8 cellular contexts compared by ENCODE assay signal in the genomic region with DNA sequence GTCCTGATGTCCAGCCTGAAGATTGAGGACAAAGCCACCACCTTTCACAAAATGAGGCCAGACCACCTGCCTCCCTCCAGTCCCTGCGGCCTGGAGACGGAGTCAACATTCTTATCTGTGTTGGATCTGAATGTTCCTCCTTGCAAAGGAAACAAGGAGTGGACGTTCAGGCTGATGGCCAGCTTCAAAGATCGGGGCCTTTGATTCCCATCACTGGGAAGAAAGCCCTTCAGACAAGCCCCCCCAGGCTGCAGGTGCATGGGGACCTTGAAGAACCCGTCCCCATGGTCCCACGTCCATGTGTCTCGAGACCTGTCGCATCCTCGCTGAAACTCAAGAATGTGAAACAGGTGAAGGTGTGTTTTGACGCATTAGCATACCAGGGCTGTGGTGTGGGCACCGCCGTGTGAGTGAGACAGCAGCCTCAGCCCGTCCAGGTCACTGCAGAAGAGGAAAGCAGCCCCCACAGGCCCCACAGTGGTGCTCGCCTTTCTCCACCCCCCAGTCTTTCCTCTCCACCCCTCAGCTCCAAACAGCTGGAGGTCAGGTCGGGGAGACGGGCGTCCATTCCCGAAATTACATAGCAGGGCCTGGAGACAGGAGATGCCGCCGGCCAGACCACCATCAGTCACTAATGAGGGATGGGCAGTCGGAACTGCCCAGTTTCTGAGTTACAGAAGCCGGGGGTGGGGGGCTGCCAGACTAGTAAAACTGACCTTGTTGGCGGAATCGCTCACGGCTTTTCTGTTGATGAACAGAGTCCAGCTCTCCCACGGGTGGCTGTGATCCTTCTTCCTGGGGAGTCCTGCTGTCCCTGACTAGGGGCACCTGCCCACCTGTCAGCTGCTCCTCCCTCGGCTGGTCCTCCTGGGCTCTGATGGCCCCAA. TPM values are rescaled to one million over a fixed set of nuclear protein-coding genes. Genes with fewer than 3 reads are reported as not detected.
DNase-seq lines count a peak whose midpoint lies in the region; ATAC-seq and TF ChIP-seq lines count a peak whose summit lies in the region.

No MANE protein-coding gene starts in this region.

- H3K27me3 Mint-ChIP-seq in GM23338 (ENCODE audit: insufficient read depth, low read depth, poor library complexity) (peaks cover 18% of the 10 kb centered on the region), T-cell (no peaks in the 10 kb centered on the region)

- DNase-seq in GM23338 (ENCODE audit: low spot score) (no peak), T-cell (no peak), gastrocnemius medialis (no peak), cortex of kidney (lab: John Stamatoyannopoulos, UW) (no peak), RPMI8226 (no peak)
- no peak for DNase-seq in NK-92 treated with Interleukin-12 subunit alpha and Interleukin-12 subunit beta, amount 100 ng/mL, for 24 hours (lab: John Stamatoyannopoulos, UW)

- H3K79me2 ChIP-seq in GM23338 (replicated peaks; ENCODE audit: insufficient read depth), result peaks cover 33% of the 10 kb centered on the region

- ATAC-seq in GM23338, result no peak
- ATAC-seq in T-cell (replicated peaks in 1 of 4), result no peak
- ATAC-seq in gastroesophageal sphincter, result no peak
- no peak for ATAC-seq in gastrocnemius medialis
- ATAC-seq in HG02970 (IDR thresholded peaks at IDR 0.05; ENCODE audit: low FRiP score, unreplicated experiment), result no peak

- H3K36me3 Mint-ChIP-seq in GM23338 (ENCODE audit: low read depth), result peaks cover 32% of the 10 kb centered on the region
- peaks cover 18% of the 10 kb centered on the region for H3K36me3 Mint-ChIP-seq in T-cell

- H3K4me1 ChIP-seq in GM23338 (ENCODE audit: insufficient read depth), result peaks cover 13% of the 10 kb centered on the region
- H3K4me1 ChIP-seq in gastroesophageal sphincter, result peaks cover 0 to 54% (median 38%) of the 10 kb centered on the region in 3 donors
- H3K4me1 ChIP-seq in gastrocnemius medialis, result peaks cover 35 to 39% of the 10 kb centered on the region in 2 donors

- H3K9me3 Mint-ChIP-seq in GM23338 (no peaks in the 10 kb centered on the region; the same call in 2 of the 3 replicates), T-cell (no peaks in the 10 kb centered on the region)

- H3K4me2 ChIP-seq in GM23338, result peak overlapping the region; percentile 87

- peaks cover 34% of the 10 kb centered on the region for H4K20me1 ChIP-seq in GM23338 (replicated peaks; ENCODE audit: insufficient read depth)

- peaks cover 52% of the 10 kb centered on the region for H3K4me1 Mint-ChIP-seq in GM23338
- peaks cover 34 to 39% (median 34%) of the 10 kb centered on the region in 3 donors for H3K4me1 Mint-ChIP-seq in T-cell

- H3K27ac Mint-ChIP-seq in GM23338, result no peak overlapping the region
- peak overlapping the region; percentile 15 to 55 for H3K27ac Mint-ChIP-seq in T-cell

- H3K9me3 ChIP-seq in gastroesophageal sphincter, result no peaks in the 10 kb centered on the region
- no peaks in the 10 kb centered on the region for H3K9me3 ChIP-seq in gastrocnemius medialis

- POLR2A ChIA-PET in T-cell (lab: Charles Lee), result no interaction called here

- peak overlapping the region; percentile 95 for H3K4me3 Mint-ChIP-seq in GM23338
- H3K4me3 Mint-ChIP-seq in T-cell, result peak overlapping the region; percentile 39 to 95 (median 87)

- no peaks in the 10 kb centered on the region for H3K27me3 ChIP-seq in GM23338 (ENCODE audit: insufficient read depth)
- H3K27me3 ChIP-seq in gastroesophageal sphincter, result no peaks in the 10 kb centered on the region
- H3K27me3 ChIP-seq in gastrocnemius medialis, result no peaks in the 10 kb centered on the region

- H3K9me2 ChIP-seq in GM23338 (ENCODE audit: insufficient read depth), result no peaks in the 10 kb centered on the region

- TF ChIP-seq POLR2A in gastroesophageal sphincter (IDR thresholded peaks at IDR 0.05) (no peak), gastrocnemius medialis (IDR thresholded peaks at IDR 0.05) (no peak)

- in situ Hi-C loops in gastrocnemius medialis (cut with MboI; ENCODE audit: low sequenced_read_pairs in 4 of 4), result no loop called here

- TF ChIP-seq CTCF in GM23338 (conservative IDR thresholded peaks at IDR 0.05; ENCODE audit: low read depth in 2 of 2) (no peak), gastroesophageal sphincter (IDR thresholded peaks at IDR 0.05) (no peak), gastrocnemius medialis (IDR thresholded peaks at IDR 0.05 in 4 of 5, conservative IDR thresholded peaks at IDR 0.05 in 1 of 5) (no peak)

- H3F3A ChIP-seq in GM23338 (replicated peaks; ENCODE audit: low read depth), result 0 out of 2 replicates have a peak, but pooled peaks cover 11% of the 10 kb centered on the region

- no peak overlapping the region for H3K27ac ChIP-seq in GM23338 (ENCODE audit: low read depth)
- peak overlapping the region in 3 of 4 donors; percentile 100 for H3K27ac ChIP-seq in gastroesophageal sphincter
- H3K27ac ChIP-seq in gastrocnemius medialis, result peak overlapping the region; percentile 99 to 100 (median 100)

- H3K4me3 ChIP-seq in GM23338 (peak overlapping the region; percentile 76), gastroesophageal sphincter (peak overlapping the region; percentile 93 to 100), gastrocnemius medialis (peak overlapping the region; percentile 90 to 99 (median 98))

- WGBS in gastroesophageal sphincter (ENCODE audit: low coverage in 1 of 2), 2 donors, result 60 to 64% methylated on average over 1 to 8 of the region's 27 CpGs

- TF ChIP-seq EP300 in gastroesophageal sphincter (IDR thresholded peaks at IDR 0.05), result no peak

- peak overlapping the region; percentile 93 for H2AFZ ChIP-seq in GM23338

- H3K36me3 ChIP-seq in GM23338 (ENCODE audit: insufficient read depth) (no peaks in the 10 kb centered on the region), gastroesophageal sphincter (peaks cover 0 to 48% of the 10 kb centered on the region in 2 donors), gastrocnemius medialis (peaks cover 0 to 12% of the 10 kb centered on the region in 2 donors)

- CTCF ChIA-PET in T-cell (lab: Charles Lee), result interaction anchor here in 1 of 2 donors (1.5 kb wide), 1 partner anchor 24 kb away, joined by 4 read pairs; no protein-coding TSS in a partner anchor

- intact Hi-C loops in gastrocnemius medialis (cut with DNase I; ENCODE audit: low total_unique reads), result no loop called here

TF ChIP-seq in GM23338, 12 proteins besides CTCF, POLR2A, EP300 and RAD21 (continues in another document):
- TF ChIP-seq STAT1 (IDR thresholded peaks at IDR 0.05; ENCODE audit: unreplicated experiment) (no peak), JUNB (IDR thresholded peaks at IDR 0.05; ENCODE audit: unreplicated experiment) (no peak), POLR2AphosphoS5 (IDR thresholded peaks at IDR 0.05; ENCODE audit: low read depth) (no peak), CREB1 (CRISPR knock-in tag; IDR thresholded peaks at IDR 0.05; ENCODE audit: low read depth) (no peak), ZNF331 (CRISPR knock-in tag; IDR thresholded peaks at IDR 0.05; ENCODE audit: low read depth) (no peak)
- TF ChIP-seq, protein P1, sequence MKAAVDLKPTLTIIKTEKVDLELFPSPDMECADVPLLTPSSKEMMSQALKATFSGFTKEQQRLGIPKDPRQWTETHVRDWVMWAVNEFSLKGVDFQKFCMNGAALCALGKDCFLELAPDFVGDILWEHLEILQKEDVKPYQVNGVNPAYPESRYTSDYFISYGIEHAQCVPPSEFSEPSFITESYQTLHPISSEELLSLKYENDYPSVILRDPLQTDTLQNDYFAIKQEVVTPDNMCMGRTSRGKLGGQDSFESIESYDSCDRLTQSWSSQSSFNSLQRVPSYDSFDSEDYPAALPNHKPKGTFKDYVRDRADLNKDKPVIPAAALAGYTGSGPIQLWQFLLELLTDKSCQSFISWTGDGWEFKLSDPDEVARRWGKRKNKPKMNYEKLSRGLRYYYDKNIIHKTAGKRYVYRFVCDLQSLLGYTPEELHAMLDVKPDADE (IDR thresholded peaks at IDR 0.05), result no peak

RNA-seq across cellular contexts. Expression of a gene that starts 0.9 kb away (rescaled TPM):
- total RNA-seq in GM23338 (2014; rRNA removed; shearing (Covaris generic)), result 48.4 and 66.4 TPM in 2 replicates
- 43.5 and 55.3 TPM in 2 replicates for polyA plus RNA-seq in GM23338 (2016; fragmentation: Nextera tagmentation; extraction: Ambion mirVana)
- 100 to 1,000 TPM; 177 to 273 (median 194) TPM for total RNA-seq in T-cell
- 10 to 100 TPM; 23.4 to 92.1 (median 72.4) TPM for total RNA-seq in gastroesophageal sphincter
- 10 to 100 TPM; 34.0 to 55.2 (median 47.3) TPM for total RNA-seq in gastrocnemius medialis

RNA-seq across cellular contexts. Expression of a gene that starts 43.0 kb away (rescaled TPM):
- total RNA-seq in GM23338 (2014; rRNA removed; shearing (Covaris generic)), result 0.42 and 0.58 TPM in 2 replicates
- 0.44 TPM in 1 of 2 replicates, not detected in the other for polyA plus RNA-seq in GM23338 (2016; fragmentation: Nextera tagmentation; extraction: Ambion mirVana)
- total RNA-seq in T-cell, result 100 to 1,000 TPM; 104 to 265 (median 135) TPM
- total RNA-seq in gastroesophageal sphincter, result 1 to 10 TPM in 1 of 4 donors, under 1 TPM in 2, not detected in 1; 0.58 to 1.7 (median 0.94) TPM
- total RNA-seq in gastrocnemius medialis, result 1 to 10 TPM in 1 of 4 donors, not detected in 3; 1.7 TPM

RNA-seq across cellular contexts. Expression of a gene that starts 45.5 kb away (rescaled TPM):
- 10.6 and 14.4 TPM in 2 replicates for total RNA-seq in GM23338 (2014; rRNA removed; shearing (Covaris generic))
- polyA plus RNA-seq in GM23338 (2016; fragmentation: Nextera tagmentation; extraction: Ambion mirVana), result 2.9 and 3.5 TPM in 2 replicates
- total RNA-seq in T-cell (10 to 100 TPM; 31.9 to 47.3 (median 40.9) TPM), gastroesophageal sphincter (10 to 100 TPM; 11.2 to 38.5 (median 22.1) TPM), gastrocnemius medialis (100 to 1,000 TPM in 2 of 4 donors, 10 to 100 TPM in 2; 46.0 to 173 (median 126) TPM)

RNA-seq across cellular contexts. Expression of a gene that starts 59.2 kb away (rescaled TPM):
- 0.16 and 1.3 TPM in 2 replicates for total RNA-seq in GM23338 (2014; rRNA removed; shearing (Covaris generic))
- polyA plus RNA-seq in GM23338 (2016; fragmentation: Nextera tagmentation; extraction: Ambion mirVana), result 0.21 TPM in 1 of 2 replicates, not detected in the other
- total RNA-seq in T-cell (1 to 10 TPM; 1.3 to 5.1 (median 4.4) TPM), gastroesophageal sphincter (10 to 100 TPM in 3 of 4 donors, 1 to 10 TPM in 1; 6.1 to 22.3 (median 17.6) TPM), gastrocnemius medialis (1 to 10 TPM; 3.3 to 9.5 (median 5.6) TPM)

Comparison
In these comparisons a context has a peak if more than half of its experiments do, and no peak if none do; other contexts are left out.
1. RNA of a gene that starts 43.0 kb away (total RNA-seq): 104 to 265 TPM in T-cell; 0.58 to 1.7 TPM in gastroesophageal sphincter, 0.42 to 0.58 TPM in GM23338 and 1.7 TPM in gastrocnemius medialis; every median in the first group is over 10 times any median in the second.
2. Peak in every context shown above with its lines, with median percentiles within 50 percentile points of each other: H3K4me3 ChIP-seq.